Comparison of ENCODE assay signal across 20 cellular contexts in the genomic region with DNA sequence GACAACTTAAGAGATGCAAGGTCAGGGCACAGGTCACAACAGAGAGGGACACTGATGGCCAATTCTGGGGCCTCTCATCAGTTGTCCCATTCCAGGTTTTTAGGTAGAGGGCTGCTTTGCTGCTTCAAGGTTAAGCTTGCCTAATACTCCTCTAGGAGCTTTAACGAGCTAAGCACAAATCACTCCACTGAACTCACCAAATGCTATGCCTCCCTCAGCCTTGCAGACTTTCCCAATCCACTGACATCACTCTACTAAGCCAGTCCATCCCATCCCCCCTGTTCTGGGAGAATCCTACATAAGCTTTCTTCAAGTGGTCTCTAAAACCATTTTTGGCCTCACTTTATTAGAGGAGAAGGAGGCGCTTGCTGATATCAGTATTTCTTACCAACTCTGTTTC. TPM values are rescaled to one million over a fixed set of nuclear protein-coding genes. Genes with fewer than 3 reads are reported as not detected.
DNase-seq lines count a peak whose midpoint lies in the region; ATAC-seq, FAIRE-seq and TF ChIP-seq lines count a peak whose summit lies in the region.
"Had no signal": no experiment of that assay in that cellular context is flagged by ENCODE, and none has a peak within 500 bp of the region (broad histone marks: within the 10 kb centered on the region; RNA-seq: fewer than 3 reads in every experiment).

No MANE protein-coding gene starts in this region.

- H3K9me3 ChIP-seq in keratinocyte (ENCODE audit: control insufficient read depth, low read depth, low read length) = no peaks in the 10 kb centered on the region
- H3K9me3 ChIP-seq in smooth muscle cell (replicated peaks; ENCODE audit: low read depth) = no peaks in the 10 kb centered on the region
- H3K9me3 ChIP-seq: BE2C had no signal

- H3K9ac ChIP-seq in keratinocyte (ENCODE audit: control insufficient read depth, extremely low read depth, insufficient read depth, low read length) (no peak overlapping the region), smooth muscle cell (ENCODE audit: low read depth) (no peak overlapping the region)
- H3K9ac ChIP-seq: KMS-11 had no signal

- WGBS in smooth muscle cell (ENCODE audit: low lambda C conversion rate) = 42% methylated on average over 2 of the region's 2 CpGs

- H3K4me3 ChIP-seq in epithelial cell of esophagus (ENCODE audit: low read length) = no peak overlapping the region
- no peak overlapping the region for H3K4me3 ChIP-seq in keratinocyte (ENCODE audit: control insufficient read depth in 2 of 3, extremely low read depth in 1 of 3, insufficient read depth in 2 of 3, low read depth in 1 of 3, low read length in 3 of 3)
- no peak overlapping the region for H3K4me3 ChIP-seq in smooth muscle cell

- no peak for ATAC-seq in Right ventricle myocardium inferior
- ATAC-seq: Panc1, SK-N-SH treated with all-trans-retinoic acid at 6 μM for 48 hours had no signal

- H4K20me1 ChIP-seq in keratinocyte (ENCODE audit: control insufficient read depth, extremely low read depth, insufficient read depth, low read length) = no peaks in the 10 kb centered on the region
- no peaks in the 10 kb centered on the region for H4K20me1 ChIP-seq in smooth muscle cell (ENCODE audit: low read depth)

- dilution Hi-C loops in keratinocyte (cut with MboI; ENCODE audit: extremely low pct_ligation_motif_present, low sequenced_read_pairs) = no loop called here

- H3K79me2 ChIP-seq in keratinocyte (ENCODE audit: control insufficient read depth, insufficient read depth, low read length) = no peaks in the 10 kb centered on the region
- no peaks in the 10 kb centered on the region for H3K79me2 ChIP-seq in smooth muscle cell (ENCODE audit: low read depth)

- peaks cover 12% of the 10 kb centered on the region for H3K4me1 ChIP-seq in keratinocyte (ENCODE audit: control insufficient read depth, extremely low read depth, insufficient read depth, low read length)
- peaks cover 6% of the 10 kb centered on the region for H3K4me1 ChIP-seq in smooth muscle cell (ENCODE audit: low read depth)
- H3K4me1 ChIP-seq: BE2C had no signal

- H2AFZ ChIP-seq in keratinocyte (ENCODE audit: control insufficient read depth, low read length) (no peak overlapping the region), smooth muscle cell (ENCODE audit: low read depth) (peak overlapping the region; percentile 52)

- no peaks in the 10 kb centered on the region for H3K36me3 ChIP-seq in keratinocyte (ENCODE audit: control insufficient read depth in 2 of 2, extremely low read depth in 1 of 2, insufficient read depth in 2 of 2, low read length in 2 of 2)
- H3K36me3 ChIP-seq in smooth muscle cell (ENCODE audit: low read depth) = no peaks in the 10 kb centered on the region
- H3K36me3 ChIP-seq: BE2C had no signal

- H3K27ac ChIP-seq in keratinocyte (ENCODE audit: control insufficient read depth, insufficient read depth, low read length) (no peak overlapping the region), smooth muscle cell (ENCODE audit: low read depth) (no peak overlapping the region)
- H3K27ac ChIP-seq: KMS-11 had no signal

- H3K9me1 ChIP-seq in keratinocyte (ENCODE audit: control insufficient read depth, extremely low read depth, insufficient read depth, low read length) = no peaks in the 10 kb centered on the region

- peak; percentile 56 for FAIRE-seq in keratinocyte (lab: Jason Lieb, UNC)

- no peak for TF ChIP-seq CTCF in epithelial cell of esophagus (IDR thresholded peaks at IDR 0.05; ENCODE audit: insufficient read depth, low read depth, low read length, missing control alignments)
- no peak for TF ChIP-seq CTCF in keratinocyte (optimal IDR thresholded peaks at IDR 0.05 in 1 of 3, IDR thresholded peaks at IDR 0.05 in 1 of 3, conservative IDR thresholded peaks at IDR 0.05 in 1 of 3; ENCODE audit: extremely low read depth in 1 of 3, insufficient read depth in 2 of 3, low read length in 3 of 3)
- no peak for TF ChIP-seq CTCF in smooth muscle cell (IDR thresholded peaks at IDR 0.05; ENCODE audit: borderline replicate concordance, insufficient read depth, poor library complexity, severe bottlenecking)

- H3K27me3 ChIP-seq in keratinocyte (ENCODE audit: control insufficient read depth, extremely low read depth, insufficient read depth, low read length) = no peaks in the 10 kb centered on the region
- no peaks in the 10 kb centered on the region for H3K27me3 ChIP-seq in smooth muscle cell (ENCODE audit: low read depth)
- H3K27me3 ChIP-seq: BE2C had no signal

- H3K4me2 ChIP-seq in keratinocyte (ENCODE audit: control insufficient read depth, extremely low read depth, insufficient read depth, low read depth, low read length) (no peak overlapping the region), smooth muscle cell (no peak overlapping the region)
- H3K4me2 ChIP-seq: KMS-11 had no signal

- no peaks in the 10 kb centered on the region for H3F3A ChIP-seq in smooth muscle cell (ENCODE audit: low read depth)

- intact Hi-C loops in Right ventricle myocardium inferior (cut with DNase I) = no loop called here

- DNase-seq in NCI-H82 (lab: John Stamatoyannopoulos, UW) (peak; percentile 74), epithelial cell of esophagus (ENCODE audit: low read depth) (peak; percentile 11), keratinocyte (ENCODE audit: low read depth, low spot score) (no peak), smooth muscle cell (lab: John Stamatoyannopoulos, UW; ENCODE audit: unreplicated experiment) (no peak), NCI-H2081 treated with DMSO at 0.1 percent for 48 hours (lab: John Stamatoyannopoulos, UW) (no peak), Right ventricle myocardium inferior (ENCODE audit: missing footprints) (no peak), medulla oblongata (ENCODE audit: extremely low spot score) (no peak)
- DNase-seq in activated CD4-positive, alpha-beta T cell treated with anti-CD3 and anti-CD28 coated beads for 4 hours = no peak
- DNase-seq: ACHN; BE2C; CD4-positive, alpha-beta T cell; DMS53; NCI-H1092; NCI-H146; NCI-H2081; NCI-H510A treated with DMSO at 0.1 percent for 48 hours; SHP77 had no signal

RNA-seq across cellular contexts. Expression of a gene that starts 24.8 kb away (rescaled TPM):
- polyA plus RNA-seq in keratinocyte (79.6 to 183 TPM (median 138 TPM) in 3 replicates), smooth muscle cell (97.6 and 109 TPM in 2 replicates)
- 177 TPM for polyA plus RNA-seq in keratinocyte (2011; ENCODE audit: low read depth)
- 49.2 and 119 TPM in 2 replicates for polyA plus RNA-seq in keratinocyte (2011; cell fraction: cytosol; rRNA removed)
- 119 and 145 TPM in 2 replicates for polyA plus RNA-seq in keratinocyte (2011; cell fraction: nucleus; rRNA removed)
- polyA plus RNA-seq in keratinocyte (2012; ENCODE audit: low replicate concordance) = 108 and 138 TPM in 2 replicates
- 58.3 to 126 TPM (median 115 TPM) in 3 replicates for polyA minus RNA-seq in keratinocyte
- 242 TPM for polyA minus RNA-seq in keratinocyte (2011; cell fraction: cytosol; rRNA and poly(A)+ RNA removed)
- 177 and 207 TPM in 2 replicates for polyA minus RNA-seq in keratinocyte (2011; cell fraction: nucleus; rRNA and poly(A)+ RNA removed)
- total RNA-seq in smooth muscle cell (108 and 138 TPM in 2 replicates), Right ventricle myocardium inferior (128 TPM)

RNA-seq across cellular contexts. Expression of a gene that starts 55.6 kb away (rescaled TPM):
- polyA plus RNA-seq in keratinocyte (31.4 to 49.5 TPM (median 34.4 TPM) in 3 replicates), smooth muscle cell (17.9 and 20.9 TPM in 2 replicates)
- 34.1 TPM for polyA plus RNA-seq in keratinocyte (2011; ENCODE audit: low read depth)
- 15.1 and 32.0 TPM in 2 replicates for polyA plus RNA-seq in keratinocyte (2011; cell fraction: cytosol; rRNA removed)
- 48.3 and 55.2 TPM in 2 replicates for polyA plus RNA-seq in keratinocyte (2011; cell fraction: nucleus; rRNA removed)
- 17.3 and 25.4 TPM in 2 replicates for polyA plus RNA-seq in keratinocyte (2012; ENCODE audit: low replicate concordance)
- 34.3 to 123 TPM (median 70.2 TPM) in 3 replicates for polyA minus RNA-seq in keratinocyte
- 40.1 TPM for polyA minus RNA-seq in keratinocyte (2011; cell fraction: cytosol; rRNA and poly(A)+ RNA removed)
- polyA minus RNA-seq in keratinocyte (2011; cell fraction: nucleus; rRNA and poly(A)+ RNA removed) = 110 and 223 TPM in 2 replicates
- total RNA-seq in smooth muscle cell (61.4 and 74.4 TPM in 2 replicates), Right ventricle myocardium inferior (69.4 TPM)

Comparison
In these comparisons a context has a peak if more than half of its experiments do, and no peak if none do; other contexts are left out.
1. DNase-seq: peak in NCI-H82 (single experiment) and epithelial cell of esophagus (single experiment); none in keratinocyte (single experiment), smooth muscle cell (single experiment), NCI-H2081 treated with DMSO at 0.1 percent for 48 hours (single experiment), activated CD4-positive, alpha-beta T cell treated with anti-CD3 and anti-CD28 coated beads for 4 hours (0 of 2), Right ventricle myocardium inferior (single experiment) and medulla oblongata (single experiment).